22 cellular contexts compared by ENCODE assay signal in the genomic region with DNA sequence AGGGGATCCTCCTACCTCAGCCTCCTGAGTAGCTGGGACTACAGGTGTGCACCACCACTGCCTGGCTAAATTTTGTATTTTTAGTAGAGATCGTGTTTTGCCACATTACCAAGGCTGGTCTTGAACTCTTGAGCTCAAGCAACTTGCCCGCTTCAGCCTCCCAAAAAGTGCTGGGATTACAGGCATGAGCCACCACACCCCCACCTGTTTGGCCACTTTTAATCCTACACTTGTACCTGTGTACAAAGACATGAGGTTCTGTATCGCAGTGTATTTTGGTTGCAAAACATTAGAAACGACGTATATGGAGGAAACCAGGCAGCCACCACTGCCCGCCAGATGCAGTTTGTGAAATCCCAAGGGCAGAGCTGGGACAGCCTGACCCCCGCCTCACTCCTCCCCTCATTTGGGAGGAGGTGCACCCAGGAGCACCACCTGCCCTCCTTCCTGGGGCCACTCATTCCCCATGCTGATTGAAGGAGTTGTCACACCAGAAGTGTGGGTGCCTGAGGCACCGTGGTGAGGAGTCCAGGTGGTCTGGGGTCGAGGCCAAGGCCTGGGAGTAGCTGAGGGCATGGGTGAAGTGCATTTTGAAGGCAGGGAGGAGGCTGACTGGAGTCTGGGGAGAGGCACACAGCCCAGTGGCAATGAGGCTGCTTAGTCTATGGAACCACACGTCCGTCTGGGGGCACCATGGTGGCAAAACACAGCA. TPM values are rescaled to one million over a fixed set of nuclear protein-coding genes. Genes with fewer than 3 reads are reported as not detected.
"Had no signal": no experiment of that assay in that cellular context is flagged by ENCODE, and none has a peak within 500 bp of the region (broad histone marks: within the 10 kb centered on the region; RNA-seq: fewer than 3 reads in every experiment).

No MANE protein-coding gene starts in this region.

- DNase-seq: activated B cell treated with CpG ODN at 0.5 μM for 24 hours; activated CD4-positive, alpha-beta T cell treated with anti-CD3 and anti-CD28 coated beads for 4 hours; activated CD4-positive, alpha-beta T cell treated with anti-CD3 and anti-CD28 coated beads, Interleukin-2, amount 50 U/mL, for 48 hours; activated T-cell treated with anti-CD3 and anti-CD28 coated beads, Interleukin-2, amount 50 U/mL, for 24 hours; caudate nucleus; dermis blood vessel endothelial cell; effector memory CD4-positive, alpha-beta T cell; foreskin melanocyte; hippocampal formation; left ventricle myocardium inferior; mammary epithelial cell; occipital lobe; retina; stimulated activated CD4-positive, alpha-beta T cell treated with anti-CD3 and anti-CD28 coated beads, Interleukin-4, amount 100 ng/mL, for 24 hours; stimulated activated naive CD4-positive, alpha-beta T cell treated with Interleukin-2 at 50 U/mL for 16 hours; SW 1271; T-helper 17 cell had no signal

- H3K4me3 ChIP-seq: left ventricle myocardium inferior had no signal

- H3K36me3 Mint-ChIP-seq: activated naive CD4-positive, alpha-beta T cell treated with anti-CD3 and anti-CD28 coated beads, Interleukin-2, amount 50 U/mL, for 72 hours; natural killer cell treated with Interleukin-12 subunit alpha and Interleukin-12 subunit beta and Interleukin-15 and Interleukin-18, amount 100 ng/mL, for 72 hours had no signal

- H3K9me3 Mint-ChIP-seq: activated B cell treated with CpG ODN at 0.5 μM for 24 hours; activated naive CD4-positive, alpha-beta T cell treated with anti-CD3 and anti-CD28 coated beads, Interleukin-2, amount 50 U/mL, for 72 hours; activated T-cell treated with anti-CD3 and anti-CD28 coated beads, Interleukin-2, amount 50 U/mL, for 24 hours; activated T-helper 17 cell treated with anti-CD3 and anti-CD28 coated beads, Interleukin-2, amount 50 U/mL, for 72 hours; natural killer cell treated with Interleukin-12 subunit alpha and Interleukin-12 subunit beta and Interleukin-15 and Interleukin-18, amount 100 ng/mL, for 72 hours had no signal

- H3K4me3 Mint-ChIP-seq: activated B cell treated with CpG ODN at 0.5 μM for 24 hours; activated T-cell treated with anti-CD3 and anti-CD28 coated beads, Interleukin-2, amount 50 U/mL, for 24 hours; activated T-helper 17 cell treated with anti-CD3 and anti-CD28 coated beads, Interleukin-2, amount 50 U/mL, for 72 hours; natural killer cell treated with Interleukin-12 subunit alpha and Interleukin-12 subunit beta and Interleukin-15 and Interleukin-18, amount 100 ng/mL, for 72 hours; T-helper 17 cell had no signal

- H3K36me3 ChIP-seq: left ventricle myocardium inferior had no signal

- H3K4me1 ChIP-seq: left ventricle myocardium inferior had no signal

- ATAC-seq: activated naive CD4-positive, alpha-beta T cell treated with anti-CD3 and anti-CD28 coated beads, Interleukin-2, amount 50 U/mL, for 72 hours; activated T-helper 17 cell treated with anti-CD3 and anti-CD28 coated beads, Interleukin-2, amount 50 U/mL, for 72 hours; esophagus mucosa; natural killer cell treated with Interleukin-12 subunit alpha and Interleukin-12 subunit beta and Interleukin-15 and Interleukin-18, amount 100 ng/mL, for 72 hours; T-helper 17 cell had no signal

- H3K27ac Mint-ChIP-seq: activated B cell treated with CpG ODN at 0.5 μM for 24 hours; activated naive CD4-positive, alpha-beta T cell treated with anti-CD3 and anti-CD28 coated beads, Interleukin-2, amount 50 U/mL, for 72 hours; activated T-cell treated with anti-CD3 and anti-CD28 coated beads, Interleukin-2, amount 50 U/mL, for 24 hours; activated T-helper 17 cell treated with anti-CD3 and anti-CD28 coated beads, Interleukin-2, amount 50 U/mL, for 72 hours; natural killer cell treated with Interleukin-12 subunit alpha and Interleukin-12 subunit beta and Interleukin-15 and Interleukin-18, amount 100 ng/mL, for 72 hours; progenitor cell of endocrine pancreas; T-helper 17 cell had no signal

- H3K9me3 ChIP-seq: left ventricle myocardium inferior had no signal

- H3K4me1 Mint-ChIP-seq: activated T-helper 17 cell treated with anti-CD3 and anti-CD28 coated beads, Interleukin-2, amount 50 U/mL, for 72 hours had no signal

- H3K27ac ChIP-seq: left ventricle myocardium inferior had no signal

RNA-seq across cellular contexts. Expression of a gene that starts 39.3 kb away (rescaled TPM):
- total RNA-seq: activated B cell treated with CpG ODN at 0.5 μM for 24 hours; activated naive CD4-positive, alpha-beta T cell treated with anti-CD3 and anti-CD28 coated beads, Interleukin-2, amount 50 U/mL, for 72 hours; natural killer cell treated with Interleukin-12 subunit alpha and Interleukin-12 subunit beta and Interleukin-15 and Interleukin-18, amount 100 ng/mL, for 72 hours; T-helper 17 cell had no signal
